Comparison of ENCODE assay signal across 27 cellular contexts in genomic region chr2:173935305-173935704, GRCh38.
"Had no signal": no experiment of that assay in that cellular context is flagged by ENCODE, and none has a peak within 500 bp of the region (broad histone marks: within the 10 kb centered on the region; RNA-seq: fewer than 3 reads in every experiment).

No MANE protein-coding gene starts in this region.

- H3K36me3 ChIP-seq: gastroesophageal sphincter, right atrium auricular region had no signal

- H3K9ac ChIP-seq: parathyroid adenoma had no signal

- H2AFZ ChIP-seq: hepatocyte, parathyroid adenoma had no signal

- FAIRE-seq: TTC549, urothelium cell line had no signal

- H3K27me3 ChIP-seq: ascending aorta, dorsolateral prefrontal cortex, gastroesophageal sphincter, hepatocyte, right atrium auricular region, spleen, suprapubic skin, tibial nerve had no signal

- ATAC-seq: activated CD4-positive, CD25-positive, alpha-beta regulatory T cell treated with anti-CD3 and anti-CD28 coated beads, Interleukin-2, amount 50 U/mL, for 24 hours; gastroesophageal sphincter; naive thymus-derived CD4-positive, alpha-beta T cell had no signal

- H3K9me3 ChIP-seq: ascending aorta, gastroesophageal sphincter, right atrium auricular region, spleen, suprapubic skin, tibial nerve had no signal

- H3K27ac ChIP-seq: coronary artery, dorsolateral prefrontal cortex, gastroesophageal sphincter, hepatocyte, parathyroid adenoma, right atrium auricular region, suprapubic skin, tibial nerve, VCaP had no signal

- H3K4me3 ChIP-seq: ascending aorta, coronary artery, dorsolateral prefrontal cortex, gastroesophageal sphincter, hepatocyte, right atrium auricular region, spleen, suprapubic skin, tibial nerve had no signal

- DNase-seq: activated CD4-positive, alpha-beta memory T cell treated with anti-CD3 and anti-CD28 coated beads for 36 hours; activated CD4-positive, alpha-beta T cell treated with anti-CD3 and anti-CD28 coated beads for 48 hours; activated gamma-delta T cell; activated naive CD4-positive, alpha-beta T cell treated with anti-CD3 and anti-CD28 coated beads, Interleukin-2, amount 10 ng/mL, durations not matched to agents 7 days and 5 days; activated naive CD8-positive, alpha-beta T cell treated with anti-CD3 and anti-CD28 coated beads, Interleukin-2, amount 10 ng/mL, durations not matched to agents 7 days and 5 days; activated T-cell treated with anti-CD3 and anti-CD28 coated beads, Interleukin-2, amount 50 U/mL, for 1 hour; dorsolateral prefrontal cortex; effector memory CD4-positive, alpha-beta T cell; erythroblast; left colon; naive thymus-derived CD4-positive, alpha-beta T cell; occipital lobe; spleen; stimulated activated naive CD4-positive, alpha-beta T cell; T-helper 9 cell had no signal

- H3K4me2 ChIP-seq: hepatocyte had no signal
